In the genomic region with DNA sequence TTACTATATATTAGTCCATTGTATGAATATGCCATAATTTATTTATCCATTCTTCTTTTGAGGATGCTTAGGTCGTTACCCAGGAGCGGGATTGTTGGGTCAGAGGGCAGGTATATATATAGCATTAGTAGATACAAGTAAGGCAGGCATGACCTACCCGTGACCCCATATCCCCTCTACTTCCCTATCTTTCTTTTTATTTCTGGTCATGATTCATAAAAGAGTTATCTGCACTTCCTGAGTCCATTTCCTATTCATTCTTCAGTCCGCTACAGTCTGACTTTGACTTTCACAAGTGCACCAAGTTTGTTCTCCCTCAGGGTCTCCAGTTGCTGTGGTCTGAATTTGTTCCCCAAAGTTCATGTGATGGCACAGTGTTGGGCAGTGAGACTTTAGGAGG, we compare ENCODE assay signal across 3 cellular contexts.
TF ChIP-seq lines count a peak whose summit lies in the region.

No MANE protein-coding gene starts in this region.

TF ChIP-seq in liver, 16 proteins besides CTCF, POLR2A, EP300 and RAD21:
- TF ChIP-seq, protein P1, sequence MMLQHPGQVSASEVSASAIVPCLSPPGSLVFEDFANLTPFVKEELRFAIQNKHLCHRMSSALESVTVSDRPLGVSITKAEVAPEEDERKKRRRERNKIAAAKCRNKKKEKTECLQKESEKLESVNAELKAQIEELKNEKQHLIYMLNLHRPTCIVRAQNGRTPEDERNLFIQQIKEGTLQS (IDR thresholded peaks at IDR 0.05) = no peak
- peak; percentile 64 for TF ChIP-seq NR2F2 (IDR thresholded peaks at IDR 0.05)

TF ChIP-seq in HepG2, 621 proteins besides CTCF, POLR2A, EP300 and RAD21:
- TF ChIP-seq PTBP1 (IDR thresholded peaks at IDR 0.05; ENCODE audit: low read depth, low read length, poor library complexity, severe bottlenecking) (no peak), EED (CRISPR knock-in tag; IDR thresholded peaks at IDR 0.05) (no peak), ZZZ3 (CRISPR knock-in tag; IDR thresholded peaks at IDR 0.05; ENCODE audit: borderline replicate concordance) (no peak), MBD4 (IDR thresholded peaks at IDR 0.05; ENCODE audit: borderline replicate concordance, low read length) (no peak), MAFG (CRISPR knock-in tag; IDR thresholded peaks at IDR 0.05) (no peak), ZNF383 (CRISPR knock-in tag; IDR thresholded peaks at IDR 0.05; ENCODE audit: borderline replicate concordance) (no peak), ZFAT (CRISPR knock-in tag; conservative IDR thresholded peaks at IDR 0.05) (no peak), FOXK1 (CRISPR knock-in tag; IDR thresholded peaks at IDR 0.05; ENCODE audit: borderline replicate concordance, low read depth) (no peak), ZKSCAN8 (CRISPR knock-in tag; IDR thresholded peaks at IDR 0.05; ENCODE audit: borderline replicate concordance) (no peak), HDAC1 (CRISPR knock-in tag; IDR thresholded peaks at IDR 0.05) (no peak), NR2F2 (IDR thresholded peaks at IDR 0.05; ENCODE audit: borderline replicate concordance, low read depth) (no peak)
- TF ChIP-seq, protein P2, sequence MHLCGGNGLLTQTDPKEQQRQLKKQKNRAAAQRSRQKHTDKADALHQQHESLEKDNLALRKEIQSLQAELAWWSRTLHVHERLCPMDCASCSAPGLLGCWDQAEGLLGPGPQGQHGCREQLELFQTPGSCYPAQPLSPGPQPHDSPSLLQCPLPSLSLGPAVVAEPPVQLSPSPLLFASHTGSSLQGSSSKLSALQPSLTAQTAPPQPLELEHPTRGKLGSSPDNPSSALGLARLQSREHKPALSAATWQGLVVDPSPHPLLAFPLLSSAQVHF (CRISPR knock-in tag; IDR thresholded peaks at IDR 0.05) = no peak
- TF ChIP-seq, protein P3, sequence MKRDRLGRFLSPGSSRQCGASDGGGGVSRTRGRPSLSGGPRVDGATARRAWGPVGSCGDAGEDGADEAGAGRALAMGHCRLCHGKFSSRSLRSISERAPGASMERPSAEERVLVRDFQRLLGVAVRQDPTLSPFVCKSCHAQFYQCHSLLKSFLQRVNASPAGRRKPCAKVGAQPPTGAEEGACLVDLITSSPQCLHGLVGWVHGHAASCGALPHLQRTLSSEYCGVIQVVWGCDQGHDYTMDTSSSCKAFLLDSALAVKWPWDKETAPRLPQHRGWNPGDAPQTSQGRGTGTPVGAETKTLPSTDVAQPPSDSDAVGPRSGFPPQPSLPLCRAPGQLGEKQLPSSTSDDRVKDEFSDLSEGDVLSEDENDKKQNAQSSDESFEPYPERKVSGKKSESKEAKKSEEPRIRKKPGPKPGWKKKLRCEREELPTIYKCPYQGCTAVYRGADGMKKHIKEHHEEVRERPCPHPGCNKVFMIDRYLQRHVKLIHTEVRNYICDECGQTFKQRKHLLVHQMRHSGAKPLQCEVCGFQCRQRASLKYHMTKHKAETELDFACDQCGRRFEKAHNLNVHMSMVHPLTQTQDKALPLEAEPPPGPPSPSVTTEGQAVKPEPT (CRISPR knock-in tag; IDR thresholded peaks at IDR 0.05; ENCODE audit: low read depth) = no peak

TF ChIP-seq in endothelial cell of umbilical vein, 7 proteins besides CTCF, POLR2A, EP300 and RAD21:
- TF ChIP-seq MYC (IDR thresholded peaks at IDR 0.05; ENCODE audit: low read depth, low read length) (no peak), JUN (IDR thresholded peaks at IDR 0.05; ENCODE audit: borderline replicate concordance, insufficient read depth, insufficient read length, low read depth) (peak; percentile 79), POLR2AphosphoS5 (IDR thresholded peaks at IDR 0.05; ENCODE audit: insufficient read depth, low read depth, low read length) (peak; percentile 80), FOS (IDR thresholded peaks at IDR 0.05; ENCODE audit: borderline replicate concordance, insufficient read depth, low read length) (peak; percentile 82), GATA2 (IDR thresholded peaks at IDR 0.05; ENCODE audit: insufficient read depth, insufficient read length, low read depth, low read length) (peak; percentile 95)
